Comparison of ENCODE assay signal across 23 cellular contexts in genomic region chr14:20329355-20329754, GRCh38. TPM values are rescaled to one million over a fixed set of nuclear protein-coding genes. Genes with fewer than 3 reads are reported as not detected.
A peak's percentile ranks its signal among the peaks of the same experiment; 100 is the strongest.
DNase-seq lines count a peak whose midpoint lies in the region; ATAC-seq, FAIRE-seq and TF ChIP-seq lines count a peak whose summit lies in the region.
"Had no signal": no experiment of that assay in that cellular context is flagged by ENCODE, and none has a peak within 500 bp of the region (broad histone marks: within the 10 kb centered on the region; RNA-seq: fewer than 3 reads in every experiment).

No MANE protein-coding gene starts in this region.

- peaks cover 63% of the 10 kb centered on the region for H3K4me1 Mint-ChIP-seq in stimulated activated naive CD8-positive, alpha-beta T cell treated with anti-CD3 and anti-CD28 coated beads, Interleukin-15, Interleukin-2, amounts not matched to agents 100 ng/mL and 50 ng/mL, for 24 hours (ENCODE audit: low read depth)
- peaks cover 49% of the 10 kb centered on the region for H3K4me1 Mint-ChIP-seq in stimulated activated naive CD8-positive, alpha-beta T cell treated with anti-CD3 and anti-CD28 coated beads, Interleukin-15, amount 100 ng/mL, for 72 hours

- POLR2A ChIA-PET in GM12878 (lab: Charles Lee), result interaction anchor here (0.5 to 7.4 kb wide), 7 partner anchors 13 to 350 kb away, joined by 3 to 96 read pairs (median 4); partner anchors contain the start of genes PARP2, PIP4P1 and PNP

- no peak for TF ChIP-seq EP300 in GM12878 (IDR thresholded peaks at IDR 0.05; ENCODE audit: borderline replicate concordance in 1 of 2, control insufficient read depth in 1 of 2, low read depth in 2 of 2, low read length in 2 of 2)

- peaks cover 78% of the 10 kb centered on the region for H3K36me3 Mint-ChIP-seq in stimulated activated naive CD8-positive, alpha-beta T cell treated with anti-CD3 and anti-CD28 coated beads, Interleukin-15, Interleukin-2, amounts not matched to agents 100 ng/mL and 50 ng/mL, for 24 hours (ENCODE audit: low read depth)

- H3K4me3 ChIP-seq in Loucy (ENCODE audit: low read length, poor library complexity, severe bottlenecking), result peak overlapping the region; percentile 0
- peak overlapping the region; percentile 58; the same call in 1 of the 2 replicates for H3K4me3 ChIP-seq in GM12878

- WGBS in GM12878 (ENCODE audit: insufficient coverage, insufficient replicate concordance, low lambda C conversion rate, missing lambda C conversion rate), result 95% methylated on average over 2 of the region's 2 CpGs

- peaks cover 18% of the 10 kb centered on the region for H3K36me3 ChIP-seq in Loucy (ENCODE audit: insufficient read depth, low read length)
- H3K36me3 ChIP-seq in GM12878 (ENCODE audit: control insufficient read depth in 2 of 2, insufficient read depth in 2 of 2, low read length in 1 of 2), result peaks cover 2 to 22% of the 10 kb centered on the region in 2 experiments

- ATAC-seq in stimulated activated naive CD8-positive, alpha-beta T cell treated with anti-CD3 and anti-CD28 coated beads, Interleukin-15, amount 100 ng/mL, for 72 hours, result no peak
- ATAC-seq in GM12878, result no peak
- ATAC-seq: K562, SK-N-SH treated with all-trans-retinoic acid at 6 μM for 48 hours had no signal

- FAIRE-seq in GM12878 (lab: Jason Lieb, UNC), result no peak
- FAIRE-seq: HTR-8/SVneo, K562, RCC 7860 had no signal

- peaks cover 43% of the 10 kb centered on the region for H3K4me1 ChIP-seq in Loucy (ENCODE audit: insufficient read depth, low read length, poor library complexity, severe bottlenecking)
- peaks cover 6% of the 10 kb centered on the region; the same call in 1 of the 2 replicates for H3K4me1 ChIP-seq in GM12878 (ENCODE audit: control insufficient read depth, insufficient read depth, low read length)

- H3K27ac Mint-ChIP-seq in stimulated activated naive CD8-positive, alpha-beta T cell treated with anti-CD3 and anti-CD28 coated beads, Interleukin-15, Interleukin-2, amounts not matched to agents 100 ng/mL and 50 ng/mL, for 24 hours, result peak overlapping the region; percentile 28
- H3K27ac Mint-ChIP-seq in stimulated activated naive CD8-positive, alpha-beta T cell treated with anti-CD3 and anti-CD28 coated beads, Interleukin-15, amount 100 ng/mL, for 72 hours, result no peak overlapping the region

- H3K9me3 ChIP-seq in Loucy (ENCODE audit: insufficient read depth, low read depth, low read length) (no peaks in the 10 kb centered on the region), GM12878 (replicated peaks; ENCODE audit: control insufficient read depth, insufficient read depth, low read length) (no peaks in the 10 kb centered on the region)

- in situ Hi-C loops in GM12878 (cut with MboI), result loop anchor here (5.0 kb wide), 1 partner anchor 278 kb away; no protein-coding TSS in a partner anchor

- TF ChIP-seq CTCF in Loucy (conservative IDR thresholded peaks at IDR 0.05; ENCODE audit: low read length) (no peak), GM12878 (IDR thresholded peaks at IDR 0.05 in 2 of 3, conservative IDR thresholded peaks at IDR 0.05 in 1 of 3; ENCODE audit: control insufficient read depth in 2 of 3, extremely low read depth in 1 of 3, insufficient read depth in 1 of 3, low read depth in 3 of 3, low read length in 3 of 3) (no peak)

- H3K27ac ChIP-seq in GM12878 (ENCODE audit: control insufficient read depth, insufficient read depth), result no peak overlapping the region
- H3K27ac ChIP-seq: HL-60 had no signal

- TF ChIP-seq RAD21 in GM12878 (IDR thresholded peaks at IDR 0.05; ENCODE audit: insufficient read depth, low read depth, low read length), result no peak

- H3K79me2 ChIP-seq in Loucy (ENCODE audit: insufficient read depth, low read length) (peaks cover 71% of the 10 kb centered on the region), GM12878 (ENCODE audit: control insufficient read depth, insufficient read depth, low read length) (peaks cover 58% of the 10 kb centered on the region)

- CTCF ChIA-PET in GM12878 (lab: Yijun Ruan, JAX), result interaction anchor here (0.6 to 11.3 kb wide), 17 partner anchors 12 to 362 kb away, joined by 3 to 216 read pairs (median 6); partner anchors contain the start of genes APEX1, PARP2, PNP and RNASE4

- H3K4me2 ChIP-seq in Loucy (ENCODE audit: low read depth, low read length, poor library complexity, severe bottlenecking), result peak overlapping the region; percentile 88
- H3K4me2 ChIP-seq in GM12878 (ENCODE audit: control insufficient read depth, insufficient read depth), result peak overlapping the region; percentile 14

- SMC1A ChIA-PET in GM12878 (lab: Charles Lee; ENCODE audit: uncharacterized antibody, unreplicated experiment), result interaction anchor here (0.8 to 7.4 kb wide), 14 partner anchors 13 to 355 kb away, joined by 3 to 110 read pairs (median 4); partner anchors contain the start of genes APEX1, PARP2, RNASE12 and RNASE4

- H4K20me1 ChIP-seq in Loucy (ENCODE audit: insufficient read depth, low read length, poor library complexity, severe bottlenecking) (peaks cover 42% of the 10 kb centered on the region), GM12878 (ENCODE audit: control insufficient read depth, insufficient read depth) (peaks cover 3% of the 10 kb centered on the region; the same call in 1 of the 2 replicates)

- H3K9me2 ChIP-seq in Loucy (replicated peaks; ENCODE audit: low read depth, low read length), result no peaks in the 10 kb centered on the region

- H3K9ac ChIP-seq in Loucy (ENCODE audit: low read depth, low read length, poor library complexity, severe bottlenecking) (peak overlapping the region; percentile 48), GM12878 (ENCODE audit: control insufficient read depth, insufficient read depth, low read length) (no peak overlapping the region)

- H2AFZ ChIP-seq in Loucy (ENCODE audit: low read length) (no peak overlapping the region), GM12878 (ENCODE audit: control insufficient read depth, low read depth, low read length) (no peak overlapping the region)

- H3K27me3 ChIP-seq in Loucy (ENCODE audit: insufficient read depth, low read length, poor library complexity, severe bottlenecking), result no peaks in the 10 kb centered on the region
- H3K27me3 ChIP-seq in GM12878 (replicated peaks in 1 of 2; ENCODE audit: control insufficient read depth in 2 of 2, insufficient read depth in 2 of 2, low read length in 1 of 2), result no peaks in the 10 kb centered on the region

- no peaks in the 10 kb centered on the region for H3K27me3 Mint-ChIP-seq in stimulated activated naive CD8-positive, alpha-beta T cell treated with anti-CD3 and anti-CD28 coated beads, Interleukin-15, Interleukin-2, amounts not matched to agents 100 ng/mL and 50 ng/mL, for 24 hours
- no peaks in the 10 kb centered on the region for H3K27me3 Mint-ChIP-seq in stimulated activated naive CD8-positive, alpha-beta T cell treated with anti-CD3 and anti-CD28 coated beads, Interleukin-15, amount 100 ng/mL, for 72 hours

- no TSS peak for BruUV-seq in GM12878 (replicated peaks; lab: Mats Ljungman, UMichigan)

- no peaks in the 10 kb centered on the region for H3K9me3 Mint-ChIP-seq in stimulated activated naive CD8-positive, alpha-beta T cell treated with anti-CD3 and anti-CD28 coated beads, Interleukin-15, Interleukin-2, amounts not matched to agents 100 ng/mL and 50 ng/mL, for 24 hours
- no peaks in the 10 kb centered on the region for H3K9me3 Mint-ChIP-seq in stimulated activated naive CD8-positive, alpha-beta T cell treated with anti-CD3 and anti-CD28 coated beads, Interleukin-15, amount 100 ng/mL, for 72 hours

- no peak for DNase-seq in stimulated activated naive CD8-positive, alpha-beta T cell treated with anti-CD3 and anti-CD28 coated beads, Interleukin-15, amount 100 ng/mL, for 72 hours
- no peak for DNase-seq in GM12878 (ENCODE audit: low read depth, low spot score)
- DNase-seq in NCI-H526 treated with DMSO at 0.1 percent for 48 hours (lab: John Stamatoyannopoulos, UW), result no peak
- no peak for DNase-seq in DMS153 treated with DMSO at 0.1 percent for 48 hours (lab: John Stamatoyannopoulos, UW; ENCODE audit: unreplicated experiment)
- DNase-seq in stimulated activated CD4-positive, alpha-beta T cell treated with anti-CD3 and anti-CD28 coated beads, Interleukin-2, amount 100 ng/mL, for 48 hours, result no peak
- DNase-seq in NCI-H1930 (lab: John Stamatoyannopoulos, UW), result no peak
- DNase-seq: ACHN, AML-193, COR-L47, EL, H7, MV-4-11, NCI-H1436, NCI-H2081, NCI-H82, SHP77 had no signal

- intact Hi-C loops in GM12878 (cut with micrococcal nuclease; ENCODE audit: unreplicated experiment), result loop anchor here (5.0 kb wide), 1 partner anchor 203 kb away; no protein-coding TSS in a partner anchor

- RAD21 ChIA-PET in GM12878 (lab: Charles Lee; ENCODE audit: unreplicated experiment), result interaction anchor here (1.2 to 7.9 kb wide), 11 partner anchors 10 to 362 kb away, joined by 3 to 78 read pairs (median 9); partner anchors contain the start of genes PARP2, PIP4P1 and TEP1

- TF ChIP-seq POLR2A in GM12878 (IDR thresholded peaks at IDR 0.05; ENCODE audit: low read depth, low read length), result no peak

- H3K4me3 Mint-ChIP-seq in stimulated activated naive CD8-positive, alpha-beta T cell treated with anti-CD3 and anti-CD28 coated beads, Interleukin-15, Interleukin-2, amounts not matched to agents 100 ng/mL and 50 ng/mL, for 24 hours, result no peak overlapping the region
- no peak overlapping the region for H3K4me3 Mint-ChIP-seq in stimulated activated naive CD8-positive, alpha-beta T cell treated with anti-CD3 and anti-CD28 coated beads, Interleukin-15, amount 100 ng/mL, for 72 hours

- H3F3A ChIP-seq in Loucy (ENCODE audit: low read depth), result peaks cover 15% of the 10 kb centered on the region; the same call in 1 of the 2 replicates

RNA-seq across cellular contexts. Expression of gene CCNB1IP1, which starts 3.7 kb away (rescaled TPM):
- 106 and 111 TPM in 2 replicates for total RNA-seq in GM12878 (2013; cell fraction: nucleolus; rRNA removed)
- total RNA-seq in GM12878 (2014; rRNA removed) (92.4 and 122 TPM in 2 replicates), GM12878 (2014; rRNA removed; fragmentation: Illumina TruSeq; extraction: Trizol) (99.7 and 102 TPM in 2 replicates), GM12878 (2021) (60.3 and 61.0 TPM in 2 replicates)
- polyA plus RNA-seq in GM12878 (2011; ENCODE audit: low read depth), result 87.9 TPM
- polyA plus RNA-seq in GM12878 (2011; rRNA removed) (165 and 188 TPM in 2 replicates), GM12878 (2014; fragmentation: Illumina TruSeq; extraction: Trizol) (109 and 144 TPM in 2 replicates), GM12878 (2014; fragmentation: Nextera tagmentation; extraction: Ambion mirVana) (10 to 100 TPM; 69.2 to 80.6 TPM), GM12878 (2014; rRNA removed) (85.1 and 98.2 TPM in 2 replicates), GM12878 (2016; fragmentation: Nextera tagmentation; extraction: Ambion mirVana) (10 to 100 TPM; 20.4 to 23.0 TPM)
- 96.7 and 123 TPM in 2 replicates for polyA plus RNA-seq in GM12878 (2011; cell fraction: cytosol; rRNA removed)
- 52.4 and 52.7 TPM in 2 replicates for polyA plus RNA-seq in GM12878 (2011; cell fraction: nucleus; rRNA removed)
- 63.3 and 99.5 TPM in 2 replicates for polyA plus RNA-seq in GM12878 (2012)
- 119 TPM in 2 replicates for polyA minus RNA-seq in GM12878 (2011; rRNA and poly(A)+ RNA removed)
- 20.8 and 28.8 TPM in 2 replicates for polyA minus RNA-seq in GM12878 (2011; cell fraction: cytosol; rRNA and poly(A)+ RNA removed)
- polyA minus RNA-seq in GM12878 (2011; cell fraction: nucleus; rRNA and poly(A)+ RNA removed), result 40.9 and 73.9 TPM in 2 replicates

RNA-seq across cellular contexts. Expression of gene PARP2, which starts 14.1 kb away (rescaled TPM):
- total RNA-seq in GM12878 (2013; cell fraction: nucleolus; rRNA removed), result 34.2 and 47.2 TPM in 2 replicates
- total RNA-seq in GM12878 (2014; rRNA removed) (26.7 and 33.5 TPM in 2 replicates), GM12878 (2014; rRNA removed; fragmentation: Illumina TruSeq; extraction: Trizol) (35.3 and 39.4 TPM in 2 replicates), GM12878 (2021) (36.8 and 39.2 TPM in 2 replicates)
- polyA plus RNA-seq in GM12878 (2011; ENCODE audit: low read depth), result 31.6 TPM
- polyA plus RNA-seq in GM12878 (2011; rRNA removed) (45.3 and 68.0 TPM in 2 replicates), GM12878 (2014; fragmentation: Illumina TruSeq; extraction: Trizol) (60.8 and 72.6 TPM in 2 replicates), GM12878 (2014; fragmentation: Nextera tagmentation; extraction: Ambion mirVana) (10 to 100 TPM; 30.4 to 38.0 TPM), GM12878 (2014; rRNA removed) (37.1 and 46.9 TPM in 2 replicates), GM12878 (2016; fragmentation: Nextera tagmentation; extraction: Ambion mirVana) (10 to 100 TPM; 72.2 to 75.4 TPM)
- polyA plus RNA-seq in GM12878 (2011; cell fraction: cytosol; rRNA removed), result 31.1 and 34.1 TPM in 2 replicates
- 78.4 and 83.9 TPM in 2 replicates for polyA plus RNA-seq in GM12878 (2011; cell fraction: nucleus; rRNA removed)
- polyA plus RNA-seq in GM12878 (2012), result 30.3 and 35.5 TPM in 2 replicates
- polyA minus RNA-seq in GM12878 (2011; rRNA and poly(A)+ RNA removed), result 20.6 and 21.9 TPM in 2 replicates
- polyA minus RNA-seq in GM12878 (2011; cell fraction: cytosol; rRNA and poly(A)+ RNA removed), result 9.4 and 15.9 TPM in 2 replicates
- 15.0 and 19.6 TPM in 2 replicates for polyA minus RNA-seq in GM12878 (2011; cell fraction: nucleus; rRNA and poly(A)+ RNA removed)

RNA-seq across cellular contexts. Expression of gene TTC5, which starts 23.6 kb away (rescaled TPM):
- 41.2 and 48.1 TPM in 2 replicates for total RNA-seq in GM12878 (2013; cell fraction: nucleolus; rRNA removed)
- total RNA-seq in GM12878 (2014; rRNA removed) (11.4 and 11.8 TPM in 2 replicates), GM12878 (2014; rRNA removed; fragmentation: Illumina TruSeq; extraction: Trizol) (15.3 and 15.7 TPM in 2 replicates), GM12878 (2021) (15.9 and 16.6 TPM in 2 replicates)
- polyA plus RNA-seq in GM12878 (2011; ENCODE audit: low read depth), result 3.9 TPM
- polyA plus RNA-seq in GM12878 (2011; rRNA removed) (21.6 and 22.5 TPM in 2 replicates), GM12878 (2014; fragmentation: Illumina TruSeq; extraction: Trizol) (7.3 and 9.7 TPM in 2 replicates), GM12878 (2014; fragmentation: Nextera tagmentation; extraction: Ambion mirVana) (1 to 10 TPM; 6.9 to 7.6 TPM), GM12878 (2014; rRNA removed) (7.6 and 8.0 TPM in 2 replicates), GM12878 (2016; fragmentation: Nextera tagmentation; extraction: Ambion mirVana) (10 to 100 TPM; 20.9 to 21.3 TPM)
- 10.0 and 12.3 TPM in 2 replicates for polyA plus RNA-seq in GM12878 (2011; cell fraction: cytosol; rRNA removed)
- 14.1 and 15.1 TPM in 2 replicates for polyA plus RNA-seq in GM12878 (2011; cell fraction: nucleus; rRNA removed)
- 5.0 and 10.2 TPM in 2 replicates for polyA plus RNA-seq in GM12878 (2012)
- polyA minus RNA-seq in GM12878 (2011; rRNA and poly(A)+ RNA removed), result 23.3 and 24.0 TPM in 2 replicates
- polyA minus RNA-seq in GM12878 (2011; cell fraction: cytosol; rRNA and poly(A)+ RNA removed), result 6.1 and 8.8 TPM in 2 replicates
- 17.2 and 23.4 TPM in 2 replicates for polyA minus RNA-seq in GM12878 (2011; cell fraction: nucleus; rRNA and poly(A)+ RNA removed)
